Comparison of ENCODE assay signal across 8 cellular contexts in genomic region chr20:8600907-8601541, GRCh38.
DNase-seq lines count a peak whose midpoint lies in the region; ATAC-seq, FAIRE-seq and TF ChIP-seq lines count a peak whose summit lies in the region.
"Not testable (repeated sequence)": the region's sequence is repeated elsewhere in the genome, so short reads cannot be mapped to it uniquely, and the experiment has no call there.

No MANE protein-coding gene starts in this region.

- not testable (repeated sequence) for H3K9me3 Mint-ChIP-seq in astrocyte (ENCODE audit: unreplicated experiment); stimulated activated naive B cell treated with anti-CD40 and anti-IgM and Interleukin-4, amounts not matched to agents 10 μg/mL and 1 μg/mL and 100 μg/mL, for 72 hours

- H3K4me3 Mint-ChIP-seq in astrocyte (ENCODE audit: unreplicated experiment), result peak overlapping the region; percentile 69
- not testable (repeated sequence) for H3K4me3 Mint-ChIP-seq in stimulated activated naive B cell treated with anti-CD40 and anti-IgM and Interleukin-4, amounts not matched to agents 10 μg/mL and 1 μg/mL and 100 μg/mL, for 72 hours

- not testable (repeated sequence) for H3K36me3 Mint-ChIP-seq in astrocyte (ENCODE audit: low read depth, unreplicated experiment); stimulated activated naive B cell treated with anti-CD40 and anti-IgM and Interleukin-4, amounts not matched to agents 10 μg/mL and 1 μg/mL and 100 μg/mL, for 72 hours

- H3K9me3 ChIP-seq in HUES6 (ENCODE audit: control insufficient read depth, insufficient read depth, low read depth, low read length); astrocyte (ENCODE audit: insufficient read depth, low read depth, low read length); iPS-20b (ENCODE audit: insufficient read depth, low read depth, low read length): not testable (repeated sequence)

- H3K27me3 Mint-ChIP-seq in astrocyte (ENCODE audit: low read depth, unreplicated experiment); stimulated activated naive B cell treated with anti-CD40 and anti-IgM and Interleukin-4, amounts not matched to agents 10 μg/mL and 1 μg/mL and 100 μg/mL, for 72 hours: not testable (repeated sequence)

- peak overlapping the region; percentile 50 for H3K4me3 ChIP-seq in HUES6 (ENCODE audit: low read depth, low read length)
- H3K4me3 ChIP-seq in astrocyte (ENCODE audit: insufficient read depth, low read depth, low read length), result not testable (repeated sequence)
- peak overlapping the region; percentile 50 for H3K4me3 ChIP-seq in iPS-20b (ENCODE audit: low read length)

- not testable (repeated sequence) for H3K27ac Mint-ChIP-seq in astrocyte (ENCODE audit: unreplicated experiment)
- peak overlapping the region; percentile 20 for H3K27ac Mint-ChIP-seq in stimulated activated naive B cell treated with anti-CD40 and anti-IgM and Interleukin-4, amounts not matched to agents 10 μg/mL and 1 μg/mL and 100 μg/mL, for 72 hours

- H2AFZ ChIP-seq in astrocyte (ENCODE audit: low read depth, low read length), result not testable (repeated sequence)

- TF ChIP-seq CTCF in astrocyte (IDR thresholded peaks at IDR 0.05; ENCODE audit: insufficient read depth, low read depth, low read length), result not testable (repeated sequence)

- FAIRE-seq in astrocyte (lab: Jason Lieb, UNC), result not testable (repeated sequence)

- H3K36me3 ChIP-seq in HUES6 (ENCODE audit: control insufficient read depth, insufficient read depth, low read length); astrocyte (ENCODE audit: insufficient read depth, low read length); iPS-20b (ENCODE audit: insufficient read depth, low read depth, low read length): not testable (repeated sequence)

- not testable (repeated sequence) for H3K27ac ChIP-seq in HUES6 (ENCODE audit: low read depth, low read length); astrocyte (ENCODE audit: low read depth, low read length); iPS-20b (ENCODE audit: low read length)

- not testable (repeated sequence) for H4K20me1 ChIP-seq in astrocyte (ENCODE audit: insufficient read depth, low read length)

- H3K4me1 Mint-ChIP-seq in astrocyte (ENCODE audit: low read depth, unreplicated experiment), result not testable (repeated sequence)
- H3K4me1 Mint-ChIP-seq in stimulated activated naive B cell treated with anti-CD40 and anti-IgM and Interleukin-4, amounts not matched to agents 10 μg/mL and 1 μg/mL and 100 μg/mL, for 72 hours, result peaks cover 14 to 25% of the 10 kb centered on the region in 2 donors

- not testable (repeated sequence) for H3K79me2 ChIP-seq in astrocyte (ENCODE audit: insufficient read depth, low read length)

- peak overlapping the region; percentile 50 for H3K9ac ChIP-seq in HUES6 (ENCODE audit: low read length)
- H3K9ac ChIP-seq in astrocyte (ENCODE audit: low read length); iPS-20b (ENCODE audit: low read depth, low read length): not testable (repeated sequence)

- not testable (repeated sequence) for H3K4me2 ChIP-seq in astrocyte (ENCODE audit: low read length)

- not testable (repeated sequence) for H3K4me1 ChIP-seq in HUES6 (ENCODE audit: control insufficient read depth, insufficient read depth, low read length); astrocyte (ENCODE audit: insufficient read depth, low read length); iPS-20b (ENCODE audit: insufficient read depth, low read length)

- DNase-seq in DMS53 (lab: John Stamatoyannopoulos, UW) (peak; percentile 39), NCI-H526 treated with DMSO at 0.1 percent for 48 hours (lab: John Stamatoyannopoulos, UW) (peak; percentile 50)
- not testable (repeated sequence) for DNase-seq in astrocyte (ENCODE audit: low read depth); stimulated activated naive B cell treated with anti-CD40 and anti-IgM and Interleukin-4, amounts not matched to agents 10 μg/mL and 1 μg/mL and 100 μg/mL, for 72 hours

- ATAC-seq in GM19395 (IDR thresholded peaks at IDR 0.05; ENCODE audit: unreplicated experiment), result peak; percentile 22
- peak; percentile 14 for ATAC-seq in HG02884 (IDR thresholded peaks at IDR 0.05; ENCODE audit: unreplicated experiment)
- ATAC-seq in stimulated activated naive B cell treated with anti-CD40 and anti-IgM and Interleukin-4, amounts not matched to agents 10 μg/mL and 1 μg/mL and 100 μg/mL, for 72 hours (replicated peaks), result peak; percentile 41 to 53

- not testable (repeated sequence) for H3K27me3 ChIP-seq in HUES6 (ENCODE audit: control insufficient read depth, insufficient read depth, low read length); astrocyte (ENCODE audit: insufficient read depth, low read length); iPS-20b (ENCODE audit: insufficient read depth, low read length)
